In the genomic region with DNA sequence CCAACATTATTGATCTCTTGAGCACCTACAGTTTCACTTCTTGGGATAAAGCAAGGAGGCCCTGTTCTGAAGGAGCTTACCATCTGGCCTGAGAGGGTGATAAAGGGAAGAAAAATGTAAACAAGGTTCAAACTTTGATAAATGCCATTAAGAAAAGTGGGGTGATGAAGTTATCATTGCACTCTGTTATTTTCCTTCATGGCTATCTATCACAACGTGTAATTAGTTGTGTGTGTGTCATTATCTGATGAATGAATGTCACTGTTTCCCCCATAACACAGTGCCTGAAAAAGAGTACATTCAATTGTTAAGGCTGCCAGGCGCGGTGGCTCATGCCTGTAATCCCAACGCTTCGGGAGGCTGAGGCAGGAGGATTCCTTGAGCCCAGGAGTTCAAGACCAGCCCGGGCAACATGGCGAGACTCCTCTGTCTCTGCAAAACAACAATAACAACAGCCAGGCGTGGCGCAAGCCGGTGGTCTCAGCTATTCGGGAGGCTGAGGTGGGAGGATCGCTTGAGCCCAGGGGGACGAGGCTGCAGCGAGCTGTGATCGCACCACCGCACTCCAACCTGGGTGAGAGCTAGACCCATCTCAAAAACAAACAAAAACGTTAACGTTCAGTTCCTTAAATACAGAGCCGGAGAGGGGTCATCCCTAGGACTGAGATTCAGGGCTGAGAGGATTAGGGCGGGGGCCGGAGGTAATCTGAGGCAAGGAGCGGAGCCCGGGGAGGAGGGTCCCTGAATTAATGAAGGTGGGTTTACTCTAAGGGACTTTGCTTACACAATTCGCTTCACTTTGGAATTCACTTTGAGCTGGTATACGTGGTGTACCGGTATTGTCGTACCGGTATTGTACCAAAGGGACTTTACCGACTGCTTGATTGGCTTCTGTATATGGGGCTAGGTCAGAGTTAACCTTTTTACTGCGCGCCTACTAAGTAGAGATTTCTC, we compare ENCODE assay signal across 8 cellular contexts. TPM values are rescaled to one million over a fixed set of nuclear protein-coding genes. Genes with fewer than 3 reads are reported as not detected.
DNase-seq lines count a peak whose midpoint lies in the region; ATAC-seq and TF ChIP-seq lines count a peak whose summit lies in the region.

No MANE protein-coding gene starts in this region.

- peak overlapping the region; percentile 92 to 98 (median 94) for H3K4me3 Mint-ChIP-seq in CD4-positive, CD25-positive, alpha-beta regulatory T cell
- peak overlapping the region; percentile 97 to 98 for H3K4me3 Mint-ChIP-seq in effector memory CD8-positive, alpha-beta T cell
- peak overlapping the region; percentile 96 for H3K4me3 Mint-ChIP-seq in neural progenitor cell

- H3K4me1 ChIP-seq in CD4-positive, CD25-positive, alpha-beta regulatory T cell (ENCODE audit: control insufficient read depth, insufficient read depth, low read length, poor library complexity, severe bottlenecking): peaks cover 25% of the 10 kb centered on the region
- peaks cover 4% of the 10 kb centered on the region for H3K4me1 ChIP-seq in neural progenitor cell

- H3K9me3 ChIP-seq in CD4-positive, CD25-positive, alpha-beta regulatory T cell (ENCODE audit: control insufficient read depth in 2 of 2, low read length in 2 of 2): no peaks in the 10 kb centered on the region
- H3K9me3 ChIP-seq in MG63: no peaks in the 10 kb centered on the region
- no peaks in the 10 kb centered on the region for H3K9me3 ChIP-seq in neural progenitor cell (ENCODE audit: low read depth)

- peak overlapping the region; percentile 68 for H3K27ac ChIP-seq in CD4-positive, CD25-positive, alpha-beta regulatory T cell (ENCODE audit: insufficient read depth, low read length, poor library complexity, severe bottlenecking)
- H3K27ac ChIP-seq in neural progenitor cell: no peak overlapping the region

- peak overlapping the region in 2 of 3 donors; percentile 88 to 96 for H3K27ac Mint-ChIP-seq in CD4-positive, CD25-positive, alpha-beta regulatory T cell
- H3K27ac Mint-ChIP-seq in effector memory CD8-positive, alpha-beta T cell: peak overlapping the region; percentile 93 to 94
- H3K27ac Mint-ChIP-seq in neural progenitor cell: no peak overlapping the region

- H2AFZ ChIP-seq in neural progenitor cell (replicated peaks): no peak overlapping the region

- H3K36me3 ChIP-seq in CD4-positive, CD25-positive, alpha-beta regulatory T cell (ENCODE audit: control insufficient read depth, insufficient read depth, low read length): peaks cover 30% of the 10 kb centered on the region
- H3K36me3 ChIP-seq in MG63 (peaks cover 55% of the 10 kb centered on the region), neural progenitor cell (no peaks in the 10 kb centered on the region)

- peak overlapping the region; percentile 90 for H3K4me3 ChIP-seq in CD4-positive, CD25-positive, alpha-beta regulatory T cell (ENCODE audit: low read depth, low read length)
- H3K4me3 ChIP-seq in MG63 (peak overlapping the region; percentile 88), neural progenitor cell (peak overlapping the region; percentile 83)

- TF ChIP-seq CTCF in neural progenitor cell (IDR thresholded peaks at IDR 0.05): no peak

- H3K79me2 ChIP-seq in neural progenitor cell (ENCODE audit: low read depth): peaks cover 20% of the 10 kb centered on the region

- H3K9ac ChIP-seq in neural progenitor cell: peak overlapping the region; percentile 75

- no peak for ATAC-seq in CD4-positive, CD25-positive, alpha-beta regulatory T cell (ENCODE audit: low read depth in 2 of 2)
- no peak for ATAC-seq in effector memory CD8-positive, alpha-beta T cell (replicated peaks)
- no peak for ATAC-seq in GM18907 (IDR thresholded peaks at IDR 0.05; ENCODE audit: unreplicated experiment)

- peaks cover 5 to 48% (median 19%) of the 10 kb centered on the region in 4 donors for H3K4me1 Mint-ChIP-seq in CD4-positive, CD25-positive, alpha-beta regulatory T cell
- H3K4me1 Mint-ChIP-seq in effector memory CD8-positive, alpha-beta T cell (ENCODE audit: low read depth in 2 of 2): peaks cover 21 to 22% of the 10 kb centered on the region in 2 donors
- peaks cover 17% of the 10 kb centered on the region for H3K4me1 Mint-ChIP-seq in neural progenitor cell

- peaks cover 10% of the 10 kb centered on the region for H4K20me1 ChIP-seq in neural progenitor cell (ENCODE audit: low read depth)

- peaks cover 14% of the 10 kb centered on the region for H3F3A ChIP-seq in neural progenitor cell (ENCODE audit: low read depth)

- peak overlapping the region; percentile 87 for H3K4me2 ChIP-seq in neural progenitor cell

- peaks cover 15% of the 10 kb centered on the region for H3K36me3 Mint-ChIP-seq in CD4-positive, CD25-positive, alpha-beta regulatory T cell
- peaks cover 16% of the 10 kb centered on the region for H3K36me3 Mint-ChIP-seq in effector memory CD8-positive, alpha-beta T cell (ENCODE audit: insufficient read depth)
- H3K36me3 Mint-ChIP-seq in neural progenitor cell: peaks cover 19% of the 10 kb centered on the region

- no peak for DNase-seq in CD4-positive, CD25-positive, alpha-beta regulatory T cell
- DNase-seq in MG63: no peak
- no peak for DNase-seq in effector memory CD8-positive, alpha-beta T cell
- DNase-seq in neural progenitor cell (ENCODE audit: low spot score): peak; percentile 55
- DNase-seq in NCI-H1417 (lab: John Stamatoyannopoulos, UW): no peak
- no peak for DNase-seq in AG08396 (ENCODE audit: low spot score)
- no peak for DNase-seq in CD1c-positive myeloid dendritic cell (ENCODE audit: extremely low spot score)

- no peaks in the 10 kb centered on the region for H3K27me3 ChIP-seq in CD4-positive, CD25-positive, alpha-beta regulatory T cell (ENCODE audit: control insufficient read depth, insufficient read depth, low read length)
- H3K27me3 ChIP-seq in MG63: no peaks in the 10 kb centered on the region
- no peaks in the 10 kb centered on the region for H3K27me3 ChIP-seq in neural progenitor cell

- H3K9me3 Mint-ChIP-seq in CD4-positive, CD25-positive, alpha-beta regulatory T cell: no peaks in the 10 kb centered on the region
- H3K9me3 Mint-ChIP-seq in effector memory CD8-positive, alpha-beta T cell: no peaks in the 10 kb centered on the region
- H3K9me3 Mint-ChIP-seq in neural progenitor cell: no peaks in the 10 kb centered on the region

- H3K27me3 Mint-ChIP-seq in CD4-positive, CD25-positive, alpha-beta regulatory T cell: no peaks in the 10 kb centered on the region
- H3K27me3 Mint-ChIP-seq in effector memory CD8-positive, alpha-beta T cell: no peaks in the 10 kb centered on the region
- peaks cover 4% of the 10 kb centered on the region for H3K27me3 Mint-ChIP-seq in neural progenitor cell (ENCODE audit: insufficient read depth, low read depth)

RNA-seq across cellular contexts. Expression of gene NHP2, which starts 0.9 kb away (rescaled TPM):
- 43.7 TPM for total RNA-seq in CD4-positive, CD25-positive, alpha-beta regulatory T cell
- polyA plus RNA-seq in CD4-positive, CD25-positive, alpha-beta regulatory T cell: 100 to 1,000 TPM; 166 to 198 (median 170) TPM
- total RNA-seq in MG63 (2014; rRNA removed; shearing (Covaris generic); ENCODE audit: low replicate concordance): 441 and 476 TPM in 2 replicates
- total RNA-seq in neural progenitor cell (ENCODE audit: low replicate concordance): 357 and 380 TPM in 2 replicates

RNA-seq across cellular contexts. Expression of gene RMND5B, which starts 22.0 kb away (rescaled TPM):
- 22.0 TPM for total RNA-seq in CD4-positive, CD25-positive, alpha-beta regulatory T cell
- polyA plus RNA-seq in CD4-positive, CD25-positive, alpha-beta regulatory T cell: 10 to 100 TPM; 32.8 to 39.9 (median 35.7) TPM
- 39.8 and 54.2 TPM in 2 replicates for total RNA-seq in MG63 (2014; rRNA removed; shearing (Covaris generic); ENCODE audit: low replicate concordance)
- total RNA-seq in neural progenitor cell (ENCODE audit: low replicate concordance): 25.3 and 25.5 TPM in 2 replicates

RNA-seq across cellular contexts. Expression of gene GMCL2, which starts 34.4 kb away (rescaled TPM):
- total RNA-seq in CD4-positive, CD25-positive, alpha-beta regulatory T cell: not detected
- under 1 TPM in 1 of 4 donors, not detected in 3; 0.11 TPM for polyA plus RNA-seq in CD4-positive, CD25-positive, alpha-beta regulatory T cell
- not detected in 2 replicates for total RNA-seq in MG63 (2014; rRNA removed; shearing (Covaris generic); ENCODE audit: low replicate concordance)
- total RNA-seq in neural progenitor cell (ENCODE audit: low replicate concordance): not detected in 2 replicates

RNA-seq across cellular contexts. Expression of gene N4BP3, which starts 39.4 kb away (rescaled TPM):
- total RNA-seq in CD4-positive, CD25-positive, alpha-beta regulatory T cell: 2.5 TPM
- polyA plus RNA-seq in CD4-positive, CD25-positive, alpha-beta regulatory T cell: under 1 TPM; 0.07 to 0.41 (median 0.34) TPM
- total RNA-seq in MG63 (2014; rRNA removed; shearing (Covaris generic); ENCODE audit: low replicate concordance): 1.0 and 2.3 TPM in 2 replicates
- total RNA-seq in neural progenitor cell (ENCODE audit: low replicate concordance): 4.1 and 12.8 TPM in 2 replicates

RNA-seq across cellular contexts. Expression of gene HNRNPAB, which starts 51.6 kb away (rescaled TPM):
- 79.5 TPM for total RNA-seq in CD4-positive, CD25-positive, alpha-beta regulatory T cell
- 10 to 100 TPM; 63.1 to 77.1 (median 64.5) TPM for polyA plus RNA-seq in CD4-positive, CD25-positive, alpha-beta regulatory T cell
- 250 and 316 TPM in 2 replicates for total RNA-seq in MG63 (2014; rRNA removed; shearing (Covaris generic); ENCODE audit: low replicate concordance)
- total RNA-seq in neural progenitor cell (ENCODE audit: low replicate concordance): 186 and 195 TPM in 2 replicates
